In the genomic region with DNA sequence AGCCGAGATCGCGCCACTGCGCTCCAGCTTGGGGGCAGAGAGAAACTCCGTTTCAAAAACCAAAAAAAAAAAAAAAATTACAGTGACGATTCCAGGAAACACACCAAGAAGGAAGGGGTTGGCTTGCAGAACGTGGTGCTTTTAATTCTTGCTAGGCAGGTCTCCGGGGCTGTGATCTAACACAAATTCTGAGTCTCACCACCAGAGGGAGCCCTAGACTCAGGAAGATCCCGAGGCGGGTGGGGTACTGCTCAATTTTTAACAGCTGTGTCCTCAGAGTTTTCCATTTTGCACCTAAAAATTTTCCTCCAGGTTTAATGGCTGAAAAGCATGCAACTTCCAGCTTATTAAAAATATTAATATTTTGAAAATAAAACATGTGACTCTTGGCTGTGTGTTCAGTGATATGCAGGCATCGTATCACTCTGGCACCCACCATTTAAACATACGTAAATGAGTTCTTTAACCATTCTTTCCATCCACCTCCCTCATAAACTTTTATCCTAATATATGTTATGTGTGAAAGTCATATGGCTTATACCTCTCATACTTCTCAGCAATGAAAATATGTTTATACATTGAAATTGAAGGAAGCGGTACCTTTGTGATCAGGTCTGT, we compare ENCODE assay signal across 7 cellular contexts. TPM values are rescaled to one million over a fixed set of nuclear protein-coding genes. Genes with fewer than 3 reads are reported as not detected.
DNase-seq lines count a peak whose midpoint lies in the region; ATAC-seq and TF ChIP-seq lines count a peak whose summit lies in the region.

No MANE protein-coding gene starts in this region.

- peaks cover 8% of the 10 kb centered on the region for H3K4me1 Mint-ChIP-seq in activated T-cell treated with anti-CD3 and anti-CD28 coated beads, Interleukin-2, amount 50 U/mL, for 4 hours (ENCODE audit: low read depth)
- no peaks in the 10 kb centered on the region for H3K4me1 Mint-ChIP-seq in neural crest cell

- H3K9me3 ChIP-seq in Panc1 (ENCODE audit: control insufficient read depth, insufficient read depth, low read depth, low read length), result peaks cover 15% of the 10 kb centered on the region

- no peak overlapping the region for H3K4me3 Mint-ChIP-seq in activated T-cell treated with anti-CD3 and anti-CD28 coated beads, Interleukin-2, amount 50 U/mL, for 4 hours
- no peak overlapping the region for H3K4me3 Mint-ChIP-seq in neural crest cell

- no peak overlapping the region for H3K27ac Mint-ChIP-seq in neural crest cell (ENCODE audit: unreplicated experiment)

- H3K36me3 Mint-ChIP-seq in activated T-cell treated with anti-CD3 and anti-CD28 coated beads, Interleukin-2, amount 50 U/mL, for 4 hours (ENCODE audit: insufficient read depth), result no peaks in the 10 kb centered on the region
- H3K36me3 Mint-ChIP-seq in neural crest cell (ENCODE audit: low read depth), result peaks cover 2% of the 10 kb centered on the region

- POLR2A ChIA-PET in Panc1 (lab: Charles Lee), result no interaction called here

- peak in 58 of 76 experiments; percentile 6 to 77 (median 41) for DNase-seq in HUDEP-2 (lab: John Stamatoyannopoulos, UW; ENCODE audit: unreplicated experiment in 76 of 76)
- DNase-seq in Panc1 (ENCODE audit: low read depth, low spot score), result peak; percentile 50
- DNase-seq in activated T-cell treated with anti-CD3 and anti-CD28 coated beads, Interleukin-2, amount 50 U/mL, for 4 hours, result peak; percentile 74
- DNase-seq in fibroblast of mammary gland (ENCODE audit: low read depth), result peak; percentile 68
- DNase-seq in neural crest cell (ENCODE audit: low read depth, low spot score), result peak; percentile 76
- DNase-seq in stromal cell of bone marrow (ENCODE audit: low read depth), result peak; percentile 50

- TF ChIP-seq CTCF in GM12872 (IDR thresholded peaks at IDR 0.05; ENCODE audit: insufficient read depth, low read depth, low read length), result peak; percentile 80
- TF ChIP-seq CTCF in Panc1 (IDR thresholded peaks at IDR 0.05), result peak; percentile 85
- TF ChIP-seq CTCF in fibroblast of mammary gland (conservative IDR thresholded peaks at IDR 0.05; ENCODE audit: control insufficient read depth, insufficient read depth, low read depth, low read length), result peak; percentile 78
- peak; percentile 94 for TF ChIP-seq CTCF in neural crest cell (conservative IDR thresholded peaks at IDR 0.05)

- intact Hi-C loops in Panc1 (cut with micrococcal nuclease; ENCODE audit: unreplicated experiment), result loop anchor here (1.0 kb wide), 1 partner anchor 35 kb away; no protein-coding TSS in a partner anchor

- in situ Hi-C loops in Panc1 (cut with HindIII; ENCODE audit: low pct_unique_long_range_greater_than_20kb, low sequenced_read_pairs), result no loop called here

- peaks cover 6% of the 10 kb centered on the region for H3K4me1 ChIP-seq in Panc1 (ENCODE audit: control insufficient read depth, insufficient read depth, low read length)

- no peaks in the 10 kb centered on the region for H3K27me3 ChIP-seq in Panc1 (ENCODE audit: control insufficient read depth, insufficient read depth, low read length)

- BruUV-seq in Panc1 (replicated peaks; lab: Mats Ljungman, UMichigan), result no TSS peak

- H3K27ac ChIP-seq in Panc1 (ENCODE audit: low read length), result no peak overlapping the region

- peaks cover 20% of the 10 kb centered on the region for H3K9me3 Mint-ChIP-seq in activated T-cell treated with anti-CD3 and anti-CD28 coated beads, Interleukin-2, amount 50 U/mL, for 4 hours
- peaks cover 13% of the 10 kb centered on the region for H3K9me3 Mint-ChIP-seq in neural crest cell

- no peaks in the 10 kb centered on the region for H3K36me3 ChIP-seq in Panc1 (ENCODE audit: control insufficient read depth, insufficient read depth, low read length)

- peak; percentile 89 for ATAC-seq in Panc1
- peak; percentile 82 to 84 for ATAC-seq in activated T-cell treated with anti-CD3 and anti-CD28 coated beads, Interleukin-2, amount 50 U/mL, for 4 hours

- CTCF ChIA-PET in Panc1 (lab: Charles Lee), result interaction anchor here (0.5 to 1.5 kb wide), 10 partner anchors 8 to 318 kb away, joined by 3 to 9 read pairs (median 5); a partner anchor contains a TSS

- no peaks in the 10 kb centered on the region for H3K27me3 Mint-ChIP-seq in activated T-cell treated with anti-CD3 and anti-CD28 coated beads, Interleukin-2, amount 50 U/mL, for 4 hours (ENCODE audit: low read depth)
- H3K27me3 Mint-ChIP-seq in neural crest cell (ENCODE audit: low read depth), result peaks cover 2% of the 10 kb centered on the region

- H3K4me3 ChIP-seq in Panc1 (ENCODE audit: low read depth in 2 of 2, low read length in 2 of 2) (no peak overlapping the region), fibroblast of mammary gland (ENCODE audit: control insufficient read depth, low read depth, low read length) (no peak overlapping the region)

RNA-seq across cellular contexts. Expression of a gene that starts 26.5 kb away (rescaled TPM):
- total RNA-seq in Panc1 (2021; ENCODE audit: unreplicated experiment), result 50.5 TPM
- 41.4 TPM for polyA plus RNA-seq in Panc1 (2012; ENCODE audit: insufficient read length)
- total RNA-seq in activated T-cell treated with anti-CD3 and anti-CD28 coated beads, Interleukin-2, amount 50 U/mL, for 4 hours, result 10 to 100 TPM; 25.9 to 26.9 (median 26.5) TPM
- 32.6 and 33.2 TPM in 2 replicates for total RNA-seq in neural crest cell
